In the genomic region with DNA sequence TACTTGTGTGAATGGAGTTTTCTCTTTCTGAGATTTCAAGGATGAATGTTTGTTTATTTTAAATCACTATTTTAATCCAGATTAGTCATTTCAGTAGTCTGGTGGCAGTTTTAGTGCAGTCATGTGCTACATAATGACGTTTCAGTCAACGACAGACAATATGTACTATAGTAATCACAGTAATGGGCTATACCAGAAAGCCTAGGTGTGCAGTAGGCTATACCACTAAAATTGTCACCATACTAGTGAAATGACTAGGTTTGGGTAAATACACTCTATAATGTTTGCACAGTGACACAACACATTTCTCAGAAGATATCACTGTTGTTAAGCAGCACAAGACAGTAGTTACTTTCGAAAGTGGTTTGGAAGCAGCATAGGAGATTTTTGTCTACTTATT, we compare ENCODE assay signal across 18 cellular contexts.
DNase-seq lines count a peak whose midpoint lies in the region; ATAC-seq and TF ChIP-seq lines count a peak whose summit lies in the region.
"Had no signal": no experiment of that assay in that cellular context is flagged by ENCODE, and none has a peak within 500 bp of the region (broad histone marks: within the 10 kb centered on the region; RNA-seq: fewer than 3 reads in every experiment).

No MANE protein-coding gene starts in this region.

- H3K27me3 ChIP-seq in naive thymus-derived CD4-positive, alpha-beta T cell (ENCODE audit: control insufficient read depth in 2 of 2, insufficient read depth in 2 of 2, low read length in 2 of 2), result no peaks in the 10 kb centered on the region
- H3K27me3 ChIP-seq: body of pancreas, esophagus squamous epithelium, MG63 had no signal

- peaks cover 5% of the 10 kb centered on the region for H3K9me3 Mint-ChIP-seq in activated CD8-positive, alpha-beta memory T cell treated with anti-CD3 and anti-CD28 coated beads, Interleukin-2, amount 10 ng/mL, durations not matched to agents 7 days and 5 days (ENCODE audit: low read depth)
- peaks cover 3% of the 10 kb centered on the region for H3K9me3 Mint-ChIP-seq in stimulated activated effector memory CD8-positive, alpha-beta T cell treated with anti-CD3 and anti-CD28 coated beads, Interleukin-12 subunit alpha, Interleukin-12 subunit beta, amount 100 ng/mL, for 72 hours
- H3K9me3 Mint-ChIP-seq in naive thymus-derived CD4-positive, alpha-beta T cell, result peaks cover 0 to 21% (median 6%) of the 10 kb centered on the region in 11 donors
- H3K9me3 Mint-ChIP-seq: memory B cell had no signal

- no peak overlapping the region for H3K27ac ChIP-seq in HEK293 (ENCODE audit: extremely low read depth, low read depth, low read length)
- H3K27ac ChIP-seq in naive thymus-derived CD4-positive, alpha-beta T cell (ENCODE audit: low read depth, low read length), result no peak overlapping the region
- H3K27ac ChIP-seq: body of pancreas, esophagus squamous epithelium had no signal

- no peak overlapping the region for H3K4me3 Mint-ChIP-seq in activated CD8-positive, alpha-beta memory T cell treated with anti-CD3 and anti-CD28 coated beads, Interleukin-2, amount 10 ng/mL, durations not matched to agents 7 days and 5 days
- H3K4me3 Mint-ChIP-seq in stimulated activated effector memory CD8-positive, alpha-beta T cell treated with anti-CD3 and anti-CD28 coated beads, Interleukin-12 subunit alpha, Interleukin-12 subunit beta, amount 100 ng/mL, for 72 hours, result no peak overlapping the region
- H3K4me3 Mint-ChIP-seq in naive thymus-derived CD4-positive, alpha-beta T cell, result no peak overlapping the region
- H3K4me3 Mint-ChIP-seq: B cell, memory B cell, T-cell had no signal

- H3K4me1 ChIP-seq in HEK293 (ENCODE audit: control insufficient read depth, insufficient read depth, low read length), result no peaks in the 10 kb centered on the region
- H3K4me1 ChIP-seq in naive thymus-derived CD4-positive, alpha-beta T cell (ENCODE audit: control insufficient read depth in 2 of 2, insufficient read depth in 2 of 2, low read length in 2 of 2), result no peaks in the 10 kb centered on the region
- H3K4me1 ChIP-seq: body of pancreas, esophagus squamous epithelium had no signal

- no peaks in the 10 kb centered on the region for H3K9me3 ChIP-seq in HEK293 (ENCODE audit: control insufficient read depth, insufficient read depth, low read depth, low read length)
- H3K9me3 ChIP-seq in naive thymus-derived CD4-positive, alpha-beta T cell (ENCODE audit: control insufficient read depth in 2 of 3, low read length in 3 of 3), result no peaks in the 10 kb centered on the region
- H3K9me3 ChIP-seq: esophagus squamous epithelium, MG63 had no signal

- H3K27me3 Mint-ChIP-seq in activated CD8-positive, alpha-beta memory T cell treated with anti-CD3 and anti-CD28 coated beads, Interleukin-2, amount 10 ng/mL, durations not matched to agents 7 days and 5 days, result peaks cover 2% of the 10 kb centered on the region
- H3K27me3 Mint-ChIP-seq in naive thymus-derived CD4-positive, alpha-beta T cell, result peaks cover 0 to 18% (median 11%) of the 10 kb centered on the region in 5 donors

- H3K4me1 Mint-ChIP-seq in activated CD8-positive, alpha-beta memory T cell treated with anti-CD3 and anti-CD28 coated beads, Interleukin-2, amount 10 ng/mL, durations not matched to agents 7 days and 5 days, result no peaks in the 10 kb centered on the region
- no peaks in the 10 kb centered on the region for H3K4me1 Mint-ChIP-seq in stimulated activated effector memory CD8-positive, alpha-beta T cell treated with anti-CD3 and anti-CD28 coated beads, Interleukin-12 subunit alpha, Interleukin-12 subunit beta, amount 100 ng/mL, for 72 hours
- H3K4me1 Mint-ChIP-seq in naive thymus-derived CD4-positive, alpha-beta T cell, result no peaks in the 10 kb centered on the region
- H3K4me1 Mint-ChIP-seq: B cell; memory B cell; naive thymus-derived CD8-positive, alpha-beta T cell; T-cell had no signal

- DNase-seq in activated CD8-positive, alpha-beta memory T cell treated with anti-CD3 and anti-CD28 coated beads, Interleukin-2, amount 10 ng/mL, durations not matched to agents 7 days and 5 days, result no peak
- DNase-seq in activated CD8-positive, alpha-beta memory T cell treated with anti-CD3 and anti-CD28 coated beads, Interleukin-2, amount 50 U/mL, for 48 hours, result no peak
- no peak for DNase-seq in stimulated activated effector memory CD8-positive, alpha-beta T cell treated with anti-CD3 and anti-CD28 coated beads, Interleukin-12 subunit alpha, Interleukin-12 subunit beta, amount 100 ng/mL, for 72 hours (ENCODE audit: low spot score in 2 of 2)
- DNase-seq in HK-2 (ENCODE audit: unreplicated experiment), result no peak
- no peak for DNase-seq in naive thymus-derived CD4-positive, alpha-beta T cell
- DNase-seq: activated CD4-positive, alpha-beta T cell treated with anti-CD3 and anti-CD28 coated beads for 4 hours; body of pancreas; esophagus squamous epithelium; MG63; naive thymus-derived CD8-positive, alpha-beta T cell; NCI-H1436 treated with DMSO at 0.1 percent for 48 hours; T-cell had no signal

- H3K27ac Mint-ChIP-seq in activated CD8-positive, alpha-beta memory T cell treated with anti-CD3 and anti-CD28 coated beads, Interleukin-2, amount 10 ng/mL, durations not matched to agents 7 days and 5 days, result no peak overlapping the region
- H3K27ac Mint-ChIP-seq in stimulated activated effector memory CD8-positive, alpha-beta T cell treated with anti-CD3 and anti-CD28 coated beads, Interleukin-12 subunit alpha, Interleukin-12 subunit beta, amount 100 ng/mL, for 72 hours, result no peak overlapping the region
- no peak overlapping the region for H3K27ac Mint-ChIP-seq in naive thymus-derived CD4-positive, alpha-beta T cell
- H3K27ac Mint-ChIP-seq: B cell; memory B cell; naive thymus-derived CD8-positive, alpha-beta T cell; T-cell had no signal

- H3K36me3 ChIP-seq in HEK293 (ENCODE audit: control insufficient read depth in 2 of 2, insufficient read depth in 1 of 2, low read length in 2 of 2), result no peaks in the 10 kb centered on the region
- H3K36me3 ChIP-seq in naive thymus-derived CD4-positive, alpha-beta T cell (ENCODE audit: control insufficient read depth in 2 of 3, insufficient read depth in 3 of 3, low read length in 3 of 3), result no peaks in the 10 kb centered on the region
- H3K36me3 ChIP-seq: esophagus squamous epithelium, MG63 had no signal

- TF ChIP-seq CTCF in HEK293 (tag by site-specific recombination; IDR thresholded peaks at IDR 0.05), result no peak

- H3K4me3 ChIP-seq in HEK293 (ENCODE audit: low read depth, low read length), result no peak overlapping the region
- H3K4me3 ChIP-seq in naive thymus-derived CD4-positive, alpha-beta T cell (ENCODE audit: low read length), result no peak overlapping the region
- H3K4me3 ChIP-seq: body of pancreas, esophagus squamous epithelium, MG63 had no signal

- intact Hi-C loops in naive thymus-derived CD4-positive, alpha-beta T cell (cut with micrococcal nuclease), result no loop called here

- no peaks in the 10 kb centered on the region for H3K36me3 Mint-ChIP-seq in activated CD8-positive, alpha-beta memory T cell treated with anti-CD3 and anti-CD28 coated beads, Interleukin-2, amount 10 ng/mL, durations not matched to agents 7 days and 5 days
- no peaks in the 10 kb centered on the region for H3K36me3 Mint-ChIP-seq in stimulated activated effector memory CD8-positive, alpha-beta T cell treated with anti-CD3 and anti-CD28 coated beads, Interleukin-12 subunit alpha, Interleukin-12 subunit beta, amount 100 ng/mL, for 72 hours
- no peaks in the 10 kb centered on the region for H3K36me3 Mint-ChIP-seq in naive thymus-derived CD4-positive, alpha-beta T cell
- H3K36me3 Mint-ChIP-seq: memory B cell, T-cell had no signal

- CTCF ChIA-PET in activated CD8-positive, alpha-beta memory T cell treated with anti-CD3 and anti-CD28 coated beads, Interleukin-2, amount 10 ng/mL, durations not matched to agents 7 days and 5 days (lab: Charles Lee), result no interaction called here
- CTCF ChIA-PET in HEK293 (lab: Yijun Ruan, JAX), result no interaction called here
- CTCF ChIA-PET in naive thymus-derived CD4-positive, alpha-beta T cell (lab: Charles Lee), result no interaction called here

- ATAC-seq in activated CD8-positive, alpha-beta memory T cell treated with anti-CD3 and anti-CD28 coated beads, Interleukin-2, amount 10 ng/mL, durations not matched to agents 7 days and 5 days, result peak; percentile 30
- ATAC-seq in HG03378 (IDR thresholded peaks at IDR 0.05; ENCODE audit: unreplicated experiment), result peak; percentile 84
- peak; percentile 96 for ATAC-seq in stimulated activated effector memory CD8-positive, alpha-beta T cell treated with anti-CD3 and anti-CD28 coated beads, Interleukin-12 subunit alpha, Interleukin-12 subunit beta, amount 100 ng/mL, for 72 hours
- ATAC-seq in naive thymus-derived CD4-positive, alpha-beta T cell, result no peak
- ATAC-seq in HG02840 (IDR thresholded peaks at IDR 0.05; ENCODE audit: low FRiP score, unreplicated experiment), result no peak
- ATAC-seq: body of pancreas; naive thymus-derived CD8-positive, alpha-beta T cell; Right ventricle myocardium inferior; T-cell had no signal

- POLR2A ChIA-PET in HEK293 (lab: Yijun Ruan, JAX), result no interaction called here
- POLR2A ChIA-PET in naive thymus-derived CD4-positive, alpha-beta T cell (lab: Charles Lee), result no interaction called here

TF ChIP-seq in HEK293, 187 proteins besides CTCF, POLR2A, EP300 and RAD21:
- TF ChIP-seq WT1 (tag by site-specific recombination; IDR thresholded peaks at IDR 0.05) (peak; percentile 27; the same call in 1 of the 2 replicates), ZNF830 (tag by site-specific recombination; IDR thresholded peaks at IDR 0.05; ENCODE audit: low read depth) (no peak), ZFP3 (tag by site-specific recombination; IDR thresholded peaks at IDR 0.05; ENCODE audit: low read depth) (no peak)

Comparison
In these comparisons a context has a peak if more than half of its experiments do, and no peak if none do; other contexts are left out.
1. ATAC-seq: peak in activated CD8-positive, alpha-beta memory T cell treated with anti-CD3 and anti-CD28 coated beads, Interleukin-2, amount 10 ng/mL, durations not matched to agents 7 days and 5 days (single experiment), HG03378 (single experiment) and stimulated activated effector memory CD8-positive, alpha-beta T cell treated with anti-CD3 and anti-CD28 coated beads, Interleukin-12 subunit alpha, Interleukin-12 subunit beta, amount 100 ng/mL, for 72 hours (single experiment); none in naive thymus-derived CD4-positive, alpha-beta T cell (single experiment) and HG02840 (single experiment).